7 cellular contexts compared by ENCODE assay signal in the genomic region with DNA sequence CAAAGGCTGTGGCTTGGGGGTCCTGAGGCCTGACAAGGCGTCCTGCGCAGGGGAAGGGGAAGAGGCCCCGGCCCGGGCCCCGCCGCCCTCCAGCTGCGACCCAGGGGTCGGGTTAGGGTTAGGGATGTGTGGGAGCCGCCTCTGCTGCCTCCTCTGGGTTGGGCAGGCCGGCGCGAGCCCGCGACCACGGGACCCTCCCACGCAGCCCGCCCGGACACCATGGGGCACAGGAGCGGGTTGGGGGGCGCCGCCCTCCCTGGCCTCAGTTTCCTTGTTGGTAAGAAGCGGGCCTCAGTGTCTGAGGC. TPM values are rescaled to one million over a fixed set of nuclear protein-coding genes. Genes with fewer than 3 reads are reported as not detected.
DNase-seq lines count a peak whose midpoint lies in the region; ATAC-seq and TF ChIP-seq lines count a peak whose summit lies in the region.

No MANE protein-coding gene starts in this region.

- H3K79me2 ChIP-seq in neural cell (replicated peaks; ENCODE audit: insufficient read depth, low read length): peaks cover 5% of the 10 kb centered on the region

- H3K9me3 ChIP-seq in MG63 (no peaks in the 10 kb centered on the region), endocrine pancreas (ENCODE audit: control insufficient read depth, low read length) (no peaks in the 10 kb centered on the region), neural cell (ENCODE audit: low read length) (no peaks in the 10 kb centered on the region)

- H3F3A ChIP-seq in neural cell (ENCODE audit: insufficient read depth, low read length, poor library complexity, severe bottlenecking): no peaks in the 10 kb centered on the region

- no peaks in the 10 kb centered on the region for H3K4me1 ChIP-seq in endocrine pancreas (ENCODE audit: control insufficient read depth, insufficient read depth, low read length)

- TF ChIP-seq RAD21 in neural cell (conservative IDR thresholded peaks at IDR 0.05): no peak

- TF ChIP-seq CTCF in neural cell (IDR thresholded peaks at IDR 0.05; ENCODE audit: poor library complexity, severe bottlenecking): no peak

- peak overlapping the region; percentile 97 for H3K9ac ChIP-seq in endocrine pancreas (ENCODE audit: control insufficient read depth, insufficient read depth, low read length)
- H3K9ac ChIP-seq in neural cell (ENCODE audit: low read length): peak overlapping the region; percentile 90

- peak overlapping the region; percentile 79 for H2AFZ ChIP-seq in neural cell (ENCODE audit: low read depth, low read length)

- H3K27ac ChIP-seq in neural cell (ENCODE audit: low read length): peak overlapping the region; percentile 63

- H3K9me2 ChIP-seq in neural cell (ENCODE audit: insufficient read depth, low read length): no peaks in the 10 kb centered on the region

- H3K27me3 ChIP-seq in MG63: no peaks in the 10 kb centered on the region
- no peaks in the 10 kb centered on the region for H3K27me3 ChIP-seq in endocrine pancreas (ENCODE audit: control insufficient read depth, insufficient read depth, low read length)
- H3K27me3 ChIP-seq in neural cell (ENCODE audit: insufficient read depth, low read depth, low read length): no peaks in the 10 kb centered on the region

- peak; percentile 21 for ATAC-seq in GM19455 (IDR thresholded peaks at IDR 0.05; ENCODE audit: unreplicated experiment)

- H3K4me3 ChIP-seq in MG63: peak overlapping the region; percentile 99
- no peak overlapping the region for H3K4me3 ChIP-seq in endocrine pancreas (ENCODE audit: control insufficient read depth, insufficient read depth, low read length)
- H3K4me3 ChIP-seq in neural cell (ENCODE audit: low read length): peak overlapping the region; percentile 96

- no peaks in the 10 kb centered on the region for H4K20me1 ChIP-seq in neural cell (ENCODE audit: insufficient read depth)

- peak overlapping the region; percentile 86 for H3K4me2 ChIP-seq in neural cell (ENCODE audit: low read length)

- DNase-seq in MG63 (no peak), activated gamma-delta T cell treated with Interleukin-2 at 50 U/mL for 16 hours (no peak), activated gamma-delta T cell (lab: John Stamatoyannopoulos, UW) (no peak), medulla oblongata (ENCODE audit: extremely low spot score) (no peak)

- no peak for TF ChIP-seq EP300 in neural cell (conservative IDR thresholded peaks at IDR 0.05; ENCODE audit: poor library complexity, severe bottlenecking)

- H3K36me3 ChIP-seq in MG63 (peaks cover 35% of the 10 kb centered on the region), endocrine pancreas (ENCODE audit: control insufficient read depth, insufficient read depth, low read length) (no peaks in the 10 kb centered on the region), neural cell (ENCODE audit: insufficient read depth, low read length) (no peaks in the 10 kb centered on the region)

TF ChIP-seq in neural cell, 6 proteins besides CTCF, POLR2A, EP300 and RAD21:
- TF ChIP-seq POLR2AphosphoS5 (IDR thresholded peaks at IDR 0.05): no peak
- TF ChIP-seq, protein P1, sequence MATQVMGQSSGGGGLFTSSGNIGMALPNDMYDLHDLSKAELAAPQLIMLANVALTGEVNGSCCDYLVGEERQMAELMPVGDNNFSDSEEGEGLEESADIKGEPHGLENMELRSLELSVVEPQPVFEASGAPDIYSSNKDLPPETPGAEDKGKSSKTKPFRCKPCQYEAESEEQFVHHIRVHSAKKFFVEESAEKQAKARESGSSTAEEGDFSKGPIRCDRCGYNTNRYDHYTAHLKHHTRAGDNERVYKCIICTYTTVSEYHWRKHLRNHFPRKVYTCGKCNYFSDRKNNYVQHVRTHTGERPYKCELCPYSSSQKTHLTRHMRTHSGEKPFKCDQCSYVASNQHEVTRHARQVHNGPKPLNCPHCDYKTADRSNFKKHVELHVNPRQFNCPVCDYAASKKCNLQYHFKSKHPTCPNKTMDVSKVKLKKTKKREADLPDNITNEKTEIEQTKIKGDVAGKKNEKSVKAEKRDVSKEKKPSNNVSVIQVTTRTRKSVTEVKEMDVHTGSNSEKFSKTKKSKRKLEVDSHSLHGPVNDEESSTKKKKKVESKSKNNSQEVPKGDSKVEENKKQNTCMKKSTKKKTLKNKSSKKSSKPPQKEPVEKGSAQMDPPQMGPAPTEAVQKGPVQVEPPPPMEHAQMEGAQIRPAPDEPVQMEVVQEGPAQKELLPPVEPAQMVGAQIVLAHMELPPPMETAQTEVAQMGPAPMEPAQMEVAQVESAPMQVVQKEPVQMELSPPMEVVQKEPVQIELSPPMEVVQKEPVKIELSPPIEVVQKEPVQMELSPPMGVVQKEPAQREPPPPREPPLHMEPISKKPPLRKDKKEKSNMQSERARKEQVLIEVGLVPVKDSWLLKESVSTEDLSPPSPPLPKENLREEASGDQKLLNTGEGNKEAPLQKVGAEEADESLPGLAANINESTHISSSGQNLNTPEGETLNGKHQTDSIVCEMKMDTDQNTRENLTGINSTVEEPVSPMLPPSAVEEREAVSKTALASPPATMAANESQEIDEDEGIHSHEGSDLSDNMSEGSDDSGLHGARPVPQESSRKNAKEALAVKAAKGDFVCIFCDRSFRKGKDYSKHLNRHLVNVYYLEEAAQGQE (IDR thresholded peaks at IDR 0.05; ENCODE audit: borderline replicate concordance): no peak
- TF ChIP-seq TAF1 (IDR thresholded peaks at IDR 0.05; ENCODE audit: low read depth): no peak
- no peak for TF ChIP-seq SMC3 (conservative IDR thresholded peaks at IDR 0.05; ENCODE audit: poor library complexity)

RNA-seq across cellular contexts. Expression of a gene that starts 0.4 kb away (rescaled TPM):
- total RNA-seq in MG63 (2014; rRNA removed; shearing (Covaris generic); ENCODE audit: low replicate concordance): 39.0 and 72.9 TPM in 2 replicates
- polyA plus RNA-seq in neural cell: 57.8 and 62.4 TPM in 2 replicates
- polyA minus RNA-seq in neural cell: 33.1 and 45.3 TPM in 2 replicates

RNA-seq across cellular contexts. Expression of a gene that starts 13.5 kb away (rescaled TPM):
- 9.4 and 13.3 TPM in 2 replicates for total RNA-seq in MG63 (2014; rRNA removed; shearing (Covaris generic); ENCODE audit: low replicate concordance)
- polyA plus RNA-seq in neural cell: 28.3 and 37.6 TPM in 2 replicates
- 5.4 and 8.0 TPM in 2 replicates for polyA minus RNA-seq in neural cell

RNA-seq across cellular contexts. Expression of a gene that starts 14.2 kb away (rescaled TPM):
- total RNA-seq in MG63 (2014; rRNA removed; shearing (Covaris generic); ENCODE audit: low replicate concordance): 0.59 and 4.9 TPM in 2 replicates
- polyA plus RNA-seq in neural cell: 8.8 and 10.7 TPM in 2 replicates
- polyA minus RNA-seq in neural cell: 3.6 and 5.8 TPM in 2 replicates

RNA-seq across cellular contexts. Expression of a gene that starts 19.5 kb away (rescaled TPM):
- 27.0 and 44.0 TPM in 2 replicates for total RNA-seq in MG63 (2014; rRNA removed; shearing (Covaris generic); ENCODE audit: low replicate concordance)
- 73.4 and 98.7 TPM in 2 replicates for polyA plus RNA-seq in neural cell
- polyA minus RNA-seq in neural cell: 10.5 and 18.7 TPM in 2 replicates

RNA-seq across cellular contexts. Expression of a gene that starts 20.1 kb away (rescaled TPM):
- total RNA-seq in MG63 (2014; rRNA removed; shearing (Covaris generic); ENCODE audit: low replicate concordance): not detected in 2 replicates
- 0.40 and 0.63 TPM in 2 replicates for polyA plus RNA-seq in neural cell
- polyA minus RNA-seq in neural cell: not detected in 2 replicates
